Comparison of ENCODE assay signal across 8 cellular contexts in genomic region chr15:74320358-74321247, GRCh38. TPM values are rescaled to one million over a fixed set of nuclear protein-coding genes. Genes with fewer than 3 reads are reported as not detected.
DNase-seq lines count a peak whose midpoint lies in the region; ATAC-seq and TF ChIP-seq lines count a peak whose summit lies in the region.

No MANE protein-coding gene starts in this region.

- no peaks in the 10 kb centered on the region for H3K9me3 ChIP-seq in right atrium auricular region

- H3K4me1 ChIP-seq in right atrium auricular region, result peaks cover 0 to 49% of the 10 kb centered on the region in 2 donors

- H3K27me3 ChIP-seq in right atrium auricular region, result no peaks in the 10 kb centered on the region

- ATAC-seq in HG03442 (IDR thresholded peaks at IDR 0.05; ENCODE audit: unreplicated experiment), result no peak

- H3K27ac ChIP-seq in right atrium auricular region, result peak overlapping the region; percentile 10 to 16

- no peak overlapping the region for H3K4me3 ChIP-seq in AG09309 (ENCODE audit: control insufficient read depth, low read depth, low read length)
- H3K4me3 ChIP-seq in right atrium auricular region, result no peak overlapping the region

- in situ Hi-C loops in GM13977 (cut with MboI; ENCODE audit: low pct_unique_long_range_greater_than_20kb, low sequenced_read_pairs, unreplicated experiment), result no loop called here

- TF ChIP-seq CTCF in AG09309 (IDR thresholded peaks at IDR 0.05; ENCODE audit: control insufficient read depth, insufficient read depth, low read depth, low read length, missing control alignments) (peak; percentile 93), GM13977 (IDR thresholded peaks at IDR 0.05; ENCODE audit: extremely low read depth, insufficient read depth, missing control alignments) (peak; percentile 75), right atrium auricular region (IDR thresholded peaks at IDR 0.05) (peak; percentile 44 to 69)

- DNase-seq in AG09309 (ENCODE audit: low read depth), result no peak
- DNase-seq in GM13977 (ENCODE audit: low spot score), result peak; percentile 62
- DNase-seq in NCI-H446 treated with DMSO at 0.1 percent for 48 hours (lab: John Stamatoyannopoulos, UW), result peak; percentile 5
- DNase-seq in activated naive CD4-positive, alpha-beta T cell treated with Interleukin-2 at 50 U/mL for 16 hours, result peak; percentile 14
- DNase-seq in right atrium auricular region (ENCODE audit: low spot score), result peak; percentile 67
- DNase-seq in stimulated activated CD4-positive, alpha-beta T cell treated with anti-CD3 and anti-CD28 coated beads, Interleukin-2, amount 100 ng/mL, for 24 hours, result peak; percentile 48 to 51
- DNase-seq in mesenteric fat pad (ENCODE audit: low spot score), result no peak

- no peaks in the 10 kb centered on the region for H3K36me3 ChIP-seq in right atrium auricular region

RNA-seq across cellular contexts. Expression of gene CYP11A1, which starts 46.8 kb away (rescaled TPM):
- total RNA-seq in right atrium auricular region, result 1 to 10 TPM in 1 of 2 donors, under 1 TPM in 1; 0.71 to 1.0 TPM
- 1.9 TPM for total RNA-seq in mesenteric fat pad

Comparison
In these comparisons a context has a peak if more than half of its experiments do, and no peak if none do; other contexts are left out.
1. DNase-seq: peak in GM13977 (single experiment), NCI-H446 treated with DMSO at 0.1 percent for 48 hours (single experiment), activated naive CD4-positive, alpha-beta T cell treated with Interleukin-2 at 50 U/mL for 16 hours (single experiment), right atrium auricular region (single experiment) and stimulated activated CD4-positive, alpha-beta T cell treated with anti-CD3 and anti-CD28 coated beads, Interleukin-2, amount 100 ng/mL, for 24 hours (2 of 2); none in AG09309 (single experiment) and mesenteric fat pad (single experiment).
2. Peak in every context shown above with its lines, with median percentiles within 50 percentile points of each other: CTCF ChIP-seq.